1 cellular context compared by ENCODE assay signal in the genomic region with DNA sequence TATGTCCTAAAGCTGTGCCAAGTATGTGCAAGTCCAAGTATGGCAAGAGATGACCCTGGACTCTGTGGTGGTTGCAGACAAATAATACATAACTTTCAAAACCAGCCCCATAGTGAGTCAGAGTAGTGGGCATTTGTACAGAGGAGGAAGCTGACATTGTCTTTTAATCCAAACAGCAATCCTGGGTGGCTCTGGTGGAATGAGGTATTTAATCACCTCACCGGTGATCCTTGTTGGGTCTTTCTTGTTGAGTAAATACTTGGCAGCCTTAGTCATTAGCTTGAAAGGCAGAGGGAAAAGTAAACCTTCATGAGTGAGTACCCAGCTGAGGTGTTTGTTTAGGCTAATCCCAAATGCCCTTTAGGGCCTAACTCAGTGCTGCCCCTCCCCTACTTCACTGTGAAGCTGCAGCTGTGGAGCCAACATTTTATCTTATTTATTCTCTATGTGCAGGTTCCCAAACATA.
TF ChIP-seq lines count a peak whose summit lies in the region.

No MANE protein-coding gene starts in this region.

TF ChIP-seq in HEK293, 187 proteins besides CTCF, POLR2A, EP300 and RAD21 (continued from another document and continues in another):
- TF ChIP-seq BCL11A (tag by site-specific recombination; IDR thresholded peaks at IDR 0.05; ENCODE audit: low read depth) (peak; percentile 84), ZNF23 (tag by site-specific recombination; IDR thresholded peaks at IDR 0.05; ENCODE audit: borderline replicate concordance) (no peak), ZNF214 (tag by site-specific recombination; IDR thresholded peaks at IDR 0.05; ENCODE audit: borderline replicate concordance) (no peak), SALL2 (tag by site-specific recombination; IDR thresholded peaks at IDR 0.05; ENCODE audit: borderline replicate concordance) (no peak), ZNF548 (tag by site-specific recombination; IDR thresholded peaks at IDR 0.05) (no peak), ZNF830 (tag by site-specific recombination; IDR thresholded peaks at IDR 0.05; ENCODE audit: low read depth) (no peak), ZNF266 (tag by site-specific recombination; IDR thresholded peaks at IDR 0.05; ENCODE audit: low read depth) (no peak), ZNF777 (tag by site-specific recombination; IDR thresholded peaks at IDR 0.05; ENCODE audit: borderline replicate concordance) (no peak), RBAK (tag by site-specific recombination; IDR thresholded peaks at IDR 0.05) (no peak), ZNF223 (tag by site-specific recombination; IDR thresholded peaks at IDR 0.05) (no peak), ZNF175 (tag by site-specific recombination; IDR thresholded peaks at IDR 0.05) (no peak), ZNF514 (tag by site-specific recombination; IDR thresholded peaks at IDR 0.05) (no peak), MZF1 (tag by site-specific recombination; IDR thresholded peaks at IDR 0.05; ENCODE audit: borderline replicate concordance) (no peak; the same call in 1 of the 2 replicates), GLI2 (tag by site-specific recombination; IDR thresholded peaks at IDR 0.05; ENCODE audit: borderline replicate concordance, low read depth) (peak; percentile 93), ZNF555 (tag by site-specific recombination; conservative IDR thresholded peaks at IDR 0.05) (no peak), ZNF843 (tag by site-specific recombination; IDR thresholded peaks at IDR 0.05) (peak; percentile 94), ZFHX2 (tag by site-specific recombination; conservative IDR thresholded peaks at IDR 0.05) (no peak), ZNF701 (tag by site-specific recombination; IDR thresholded peaks at IDR 0.05) (no peak), ZNF416 (tag by site-specific recombination; IDR thresholded peaks at IDR 0.05) (no peak), ZNF561 (tag by site-specific recombination; IDR thresholded peaks at IDR 0.05; ENCODE audit: borderline replicate concordance) (no peak; the same call in none of the 2 replicates), TRIM28 (IDR thresholded peaks at IDR 0.05; ENCODE audit: borderline replicate concordance, low read length) (peak; percentile 30; the same call in 1 of the 2 replicates), MEIS1 (CRISPR knock-in tag; IDR thresholded peaks at IDR 0.05; ENCODE audit: borderline replicate concordance) (no peak), ZNF350 (tag by site-specific recombination; IDR thresholded peaks at IDR 0.05) (no peak), ZNF155 (tag by site-specific recombination; IDR thresholded peaks at IDR 0.05) (no peak)
- TF ChIP-seq, protein P1, sequence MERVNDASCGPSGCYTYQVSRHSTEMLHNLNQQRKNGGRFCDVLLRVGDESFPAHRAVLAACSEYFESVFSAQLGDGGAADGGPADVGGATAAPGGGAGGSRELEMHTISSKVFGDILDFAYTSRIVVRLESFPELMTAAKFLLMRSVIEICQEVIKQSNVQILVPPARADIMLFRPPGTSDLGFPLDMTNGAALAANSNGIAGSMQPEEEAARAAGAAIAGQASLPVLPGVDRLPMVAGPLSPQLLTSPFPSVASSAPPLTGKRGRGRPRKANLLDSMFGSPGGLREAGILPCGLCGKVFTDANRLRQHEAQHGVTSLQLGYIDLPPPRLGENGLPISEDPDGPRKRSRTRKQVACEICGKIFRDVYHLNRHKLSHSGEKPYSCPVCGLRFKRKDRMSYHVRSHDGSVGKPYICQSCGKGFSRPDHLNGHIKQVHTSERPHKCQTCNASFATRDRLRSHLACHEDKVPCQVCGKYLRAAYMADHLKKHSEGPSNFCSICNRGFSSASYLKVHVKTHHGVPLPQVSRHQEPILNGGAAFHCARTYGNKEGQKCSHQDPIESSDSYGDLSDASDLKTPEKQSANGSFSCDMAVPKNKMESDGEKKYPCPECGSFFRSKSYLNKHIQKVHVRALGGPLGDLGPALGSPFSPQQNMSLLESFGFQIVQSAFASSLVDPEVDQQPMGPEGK (tag by site-specific recombination; IDR thresholded peaks at IDR 0.05), result peak; percentile 65
- TF ChIP-seq, protein P2, sequence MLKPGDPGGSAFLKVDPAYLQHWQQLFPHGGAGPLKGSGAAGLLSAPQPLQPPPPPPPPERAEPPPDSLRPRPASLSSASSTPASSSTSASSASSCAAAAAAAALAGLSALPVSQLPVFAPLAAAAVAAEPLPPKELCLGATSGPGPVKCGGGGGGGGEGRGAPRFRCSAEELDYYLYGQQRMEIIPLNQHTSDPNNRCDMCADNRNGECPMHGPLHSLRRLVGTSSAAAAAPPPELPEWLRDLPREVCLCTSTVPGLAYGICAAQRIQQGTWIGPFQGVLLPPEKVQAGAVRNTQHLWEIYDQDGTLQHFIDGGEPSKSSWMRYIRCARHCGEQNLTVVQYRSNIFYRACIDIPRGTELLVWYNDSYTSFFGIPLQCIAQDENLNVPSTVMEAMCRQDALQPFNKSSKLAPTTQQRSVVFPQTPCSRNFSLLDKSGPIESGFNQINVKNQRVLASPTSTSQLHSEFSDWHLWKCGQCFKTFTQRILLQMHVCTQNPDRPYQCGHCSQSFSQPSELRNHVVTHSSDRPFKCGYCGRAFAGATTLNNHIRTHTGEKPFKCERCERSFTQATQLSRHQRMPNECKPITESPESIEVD (tag by site-specific recombination; IDR thresholded peaks at IDR 0.05), result peak; percentile 92
- TF ChIP-seq, protein P3, sequence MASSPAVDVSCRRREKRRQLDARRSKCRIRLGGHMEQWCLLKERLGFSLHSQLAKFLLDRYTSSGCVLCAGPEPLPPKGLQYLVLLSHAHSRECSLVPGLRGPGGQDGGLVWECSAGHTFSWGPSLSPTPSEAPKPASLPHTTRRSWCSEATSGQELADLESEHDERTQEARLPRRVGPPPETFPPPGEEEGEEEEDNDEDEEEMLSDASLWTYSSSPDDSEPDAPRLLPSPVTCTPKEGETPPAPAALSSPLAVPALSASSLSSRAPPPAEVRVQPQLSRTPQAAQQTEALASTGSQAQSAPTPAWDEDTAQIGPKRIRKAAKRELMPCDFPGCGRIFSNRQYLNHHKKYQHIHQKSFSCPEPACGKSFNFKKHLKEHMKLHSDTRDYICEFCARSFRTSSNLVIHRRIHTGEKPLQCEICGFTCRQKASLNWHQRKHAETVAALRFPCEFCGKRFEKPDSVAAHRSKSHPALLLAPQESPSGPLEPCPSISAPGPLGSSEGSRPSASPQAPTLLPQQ (tag by site-specific recombination; IDR thresholded peaks at IDR 0.05), result peak; percentile 46; the same call in 1 of the 2 replicates
- TF ChIP-seq, protein P4, sequence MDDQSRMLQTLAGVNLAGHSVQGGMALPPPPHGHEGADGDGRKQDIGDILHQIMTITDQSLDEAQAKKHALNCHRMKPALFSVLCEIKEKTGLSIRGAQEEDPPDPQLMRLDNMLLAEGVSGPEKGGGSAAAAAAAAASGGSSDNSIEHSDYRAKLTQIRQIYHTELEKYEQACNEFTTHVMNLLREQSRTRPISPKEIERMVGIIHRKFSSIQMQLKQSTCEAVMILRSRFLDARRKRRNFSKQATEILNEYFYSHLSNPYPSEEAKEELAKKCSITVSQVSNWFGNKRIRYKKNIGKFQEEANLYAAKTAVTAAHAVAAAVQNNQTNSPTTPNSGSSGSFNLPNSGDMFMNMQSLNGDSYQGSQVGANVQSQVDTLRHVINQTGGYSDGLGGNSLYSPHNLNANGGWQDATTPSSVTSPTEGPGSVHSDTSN (CRISPR knock-in tag; IDR thresholded peaks at IDR 0.05), result no peak
- TF ChIP-seq, protein P5, sequence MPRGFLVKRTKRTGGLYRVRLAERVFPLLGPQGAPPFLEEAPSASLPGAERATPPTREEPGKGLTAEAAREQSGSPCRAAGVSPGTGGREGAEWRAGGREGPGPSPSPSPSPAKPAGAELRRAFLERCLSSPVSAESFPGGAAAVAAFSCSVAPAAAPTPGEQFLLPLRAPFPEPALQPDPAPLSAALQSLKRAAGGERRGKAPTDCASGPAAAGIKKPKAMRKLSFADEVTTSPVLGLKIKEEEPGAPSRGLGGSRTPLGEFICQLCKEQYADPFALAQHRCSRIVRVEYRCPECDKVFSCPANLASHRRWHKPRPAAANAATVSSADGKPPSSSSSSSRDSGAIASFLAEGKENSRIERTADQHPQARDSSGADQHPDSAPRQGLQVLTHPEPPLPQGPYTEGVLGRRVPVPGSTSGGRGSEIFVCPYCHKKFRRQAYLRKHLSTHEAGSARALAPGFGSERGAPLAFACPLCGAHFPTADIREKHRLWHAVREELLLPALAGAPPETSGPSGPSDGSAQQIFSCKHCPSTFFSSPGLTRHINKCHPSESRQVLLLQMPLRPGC (tag by site-specific recombination; IDR thresholded peaks at IDR 0.05), result peak; percentile 98
- TF ChIP-seq, protein P6, sequence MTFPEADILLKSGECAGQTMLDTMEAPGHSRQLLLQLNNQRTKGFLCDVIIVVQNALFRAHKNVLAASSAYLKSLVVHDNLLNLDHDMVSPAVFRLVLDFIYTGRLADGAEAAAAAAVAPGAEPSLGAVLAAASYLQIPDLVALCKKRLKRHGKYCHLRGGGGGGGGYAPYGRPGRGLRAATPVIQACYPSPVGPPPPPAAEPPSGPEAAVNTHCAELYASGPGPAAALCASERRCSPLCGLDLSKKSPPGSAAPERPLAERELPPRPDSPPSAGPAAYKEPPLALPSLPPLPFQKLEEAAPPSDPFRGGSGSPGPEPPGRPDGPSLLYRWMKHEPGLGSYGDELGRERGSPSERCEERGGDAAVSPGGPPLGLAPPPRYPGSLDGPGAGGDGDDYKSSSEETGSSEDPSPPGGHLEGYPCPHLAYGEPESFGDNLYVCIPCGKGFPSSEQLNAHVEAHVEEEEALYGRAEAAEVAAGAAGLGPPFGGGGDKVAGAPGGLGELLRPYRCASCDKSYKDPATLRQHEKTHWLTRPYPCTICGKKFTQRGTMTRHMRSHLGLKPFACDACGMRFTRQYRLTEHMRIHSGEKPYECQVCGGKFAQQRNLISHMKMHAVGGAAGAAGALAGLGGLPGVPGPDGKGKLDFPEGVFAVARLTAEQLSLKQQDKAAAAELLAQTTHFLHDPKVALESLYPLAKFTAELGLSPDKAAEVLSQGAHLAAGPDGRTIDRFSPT (tag by site-specific recombination; IDR thresholded peaks at IDR 0.05), result no peak
- TF ChIP-seq, protein P7, sequence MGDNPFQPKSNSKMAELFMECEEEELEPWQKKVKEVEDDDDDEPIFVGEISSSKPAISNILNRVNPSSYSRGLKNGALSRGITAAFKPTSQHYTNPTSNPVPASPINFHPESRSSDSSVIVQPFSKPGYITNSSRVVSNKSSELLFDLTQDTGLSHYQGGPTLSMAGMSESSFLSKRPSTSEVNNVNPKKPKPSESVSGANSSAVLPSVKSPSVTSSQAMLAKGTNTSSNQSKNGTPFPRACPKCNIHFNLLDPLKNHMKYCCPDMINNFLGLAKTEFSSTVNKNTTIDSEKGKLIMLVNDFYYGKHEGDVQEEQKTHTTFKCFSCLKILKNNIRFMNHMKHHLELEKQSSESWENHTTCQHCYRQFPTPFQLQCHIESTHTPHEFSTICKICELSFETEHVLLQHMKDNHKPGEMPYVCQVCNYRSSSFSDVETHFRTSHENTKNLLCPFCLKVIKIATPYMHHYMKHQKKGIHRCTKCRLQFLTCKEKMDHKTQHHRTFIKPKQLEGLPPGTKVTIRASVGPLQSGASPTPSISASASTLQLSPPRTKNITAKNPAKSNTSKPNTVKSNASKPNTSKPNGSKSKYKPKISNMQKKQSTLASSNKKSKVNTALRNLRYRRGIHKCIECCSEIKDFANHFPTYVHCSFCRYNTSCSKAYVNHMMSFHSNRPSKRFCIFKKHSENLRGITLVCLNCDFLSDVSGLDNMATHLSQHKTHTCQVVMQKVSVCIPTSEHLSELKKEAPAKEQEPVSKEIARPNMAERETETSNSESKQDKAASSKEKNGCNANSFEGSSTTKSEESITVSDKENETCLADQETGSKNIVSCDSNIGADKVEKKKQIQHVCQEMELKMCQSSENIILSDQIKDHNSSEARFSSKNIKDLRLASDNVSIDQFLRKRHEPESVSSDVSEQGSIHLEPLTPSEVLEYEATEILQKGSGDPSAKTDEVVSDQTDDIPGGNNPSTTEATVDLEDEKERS (tag by site-specific recombination; IDR thresholded peaks at IDR 0.05), result no peak
- TF ChIP-seq, protein P8, sequence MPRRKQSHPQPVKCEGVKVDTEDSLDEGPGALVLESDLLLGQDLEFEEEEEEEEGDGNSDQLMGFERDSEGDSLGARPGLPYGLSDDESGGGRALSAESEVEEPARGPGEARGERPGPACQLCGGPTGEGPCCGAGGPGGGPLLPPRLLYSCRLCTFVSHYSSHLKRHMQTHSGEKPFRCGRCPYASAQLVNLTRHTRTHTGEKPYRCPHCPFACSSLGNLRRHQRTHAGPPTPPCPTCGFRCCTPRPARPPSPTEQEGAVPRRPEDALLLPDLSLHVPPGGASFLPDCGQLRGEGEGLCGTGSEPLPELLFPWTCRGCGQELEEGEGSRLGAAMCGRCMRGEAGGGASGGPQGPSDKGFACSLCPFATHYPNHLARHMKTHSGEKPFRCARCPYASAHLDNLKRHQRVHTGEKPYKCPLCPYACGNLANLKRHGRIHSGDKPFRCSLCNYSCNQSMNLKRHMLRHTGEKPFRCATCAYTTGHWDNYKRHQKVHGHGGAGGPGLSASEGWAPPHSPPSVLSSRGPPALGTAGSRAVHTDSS (tag by site-specific recombination; IDR thresholded peaks at IDR 0.05), result no peak
- TF ChIP-seq, protein P9, sequence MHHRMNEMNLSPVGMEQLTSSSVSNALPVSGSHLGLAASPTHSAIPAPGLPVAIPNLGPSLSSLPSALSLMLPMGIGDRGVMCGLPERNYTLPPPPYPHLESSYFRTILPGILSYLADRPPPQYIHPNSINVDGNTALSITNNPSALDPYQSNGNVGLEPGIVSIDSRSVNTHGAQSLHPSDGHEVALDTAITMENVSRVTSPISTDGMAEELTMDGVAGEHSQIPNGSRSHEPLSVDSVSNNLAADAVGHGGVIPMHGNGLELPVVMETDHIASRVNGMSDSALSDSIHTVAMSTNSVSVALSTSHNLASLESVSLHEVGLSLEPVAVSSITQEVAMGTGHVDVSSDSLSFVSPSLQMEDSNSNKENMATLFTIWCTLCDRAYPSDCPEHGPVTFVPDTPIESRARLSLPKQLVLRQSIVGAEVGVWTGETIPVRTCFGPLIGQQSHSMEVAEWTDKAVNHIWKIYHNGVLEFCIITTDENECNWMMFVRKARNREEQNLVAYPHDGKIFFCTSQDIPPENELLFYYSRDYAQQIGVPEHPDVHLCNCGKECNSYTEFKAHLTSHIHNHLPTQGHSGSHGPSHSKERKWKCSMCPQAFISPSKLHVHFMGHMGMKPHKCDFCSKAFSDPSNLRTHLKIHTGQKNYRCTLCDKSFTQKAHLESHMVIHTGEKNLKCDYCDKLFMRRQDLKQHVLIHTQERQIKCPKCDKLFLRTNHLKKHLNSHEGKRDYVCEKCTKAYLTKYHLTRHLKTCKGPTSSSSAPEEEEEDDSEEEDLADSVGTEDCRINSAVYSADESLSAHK (tag by site-specific recombination; IDR thresholded peaks at IDR 0.05), result peak; percentile 83
- TF ChIP-seq, protein P10, sequence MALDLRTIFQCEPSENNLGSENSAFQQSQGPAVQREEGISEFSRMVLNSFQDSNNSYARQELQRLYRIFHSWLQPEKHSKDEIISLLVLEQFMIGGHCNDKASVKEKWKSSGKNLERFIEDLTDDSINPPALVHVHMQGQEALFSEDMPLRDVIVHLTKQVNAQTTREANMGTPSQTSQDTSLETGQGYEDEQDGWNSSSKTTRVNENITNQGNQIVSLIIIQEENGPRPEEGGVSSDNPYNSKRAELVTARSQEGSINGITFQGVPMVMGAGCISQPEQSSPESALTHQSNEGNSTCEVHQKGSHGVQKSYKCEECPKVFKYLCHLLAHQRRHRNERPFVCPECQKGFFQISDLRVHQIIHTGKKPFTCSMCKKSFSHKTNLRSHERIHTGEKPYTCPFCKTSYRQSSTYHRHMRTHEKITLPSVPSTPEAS (tag by site-specific recombination; IDR thresholded peaks at IDR 0.05), result no peak
- TF ChIP-seq, protein P11, sequence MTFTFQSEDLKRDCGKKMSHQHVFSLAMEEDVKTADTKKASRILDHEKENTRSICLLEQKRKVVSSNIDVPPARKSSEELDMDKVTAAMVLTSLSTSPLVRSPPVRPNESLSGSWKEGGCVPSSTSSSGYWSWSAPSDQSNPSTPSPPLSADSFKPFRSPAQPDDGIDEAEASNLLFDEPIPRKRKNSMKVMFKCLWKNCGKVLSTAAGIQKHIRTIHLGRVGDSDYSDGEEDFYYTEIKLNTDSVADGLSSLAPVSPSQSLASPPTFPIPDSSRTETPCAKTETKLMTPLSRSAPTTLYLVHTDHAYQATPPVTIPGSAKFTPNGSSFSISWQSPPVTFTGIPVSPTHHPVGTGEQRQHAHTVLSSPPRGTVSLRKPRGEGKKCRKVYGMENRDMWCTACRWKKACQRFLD (tag by site-specific recombination; IDR thresholded peaks at IDR 0.05), result no peak
